In genomic region chr5:154786414-154786813, GRCh38 we compare ENCODE assay signal across 19 cellular contexts. TPM values are rescaled to one million over a fixed set of nuclear protein-coding genes. Genes with fewer than 3 reads are reported as not detected.
DNase-seq lines count a peak whose midpoint lies in the region; ATAC-seq, FAIRE-seq and TF ChIP-seq lines count a peak whose summit lies in the region.
"Had no signal": no experiment of that assay in that cellular context is flagged by ENCODE, and none has a peak within 500 bp of the region (broad histone marks: within the 10 kb centered on the region; RNA-seq: fewer than 3 reads in every experiment).

No MANE protein-coding gene starts in this region.

- peaks cover 20% of the 10 kb centered on the region for H3K36me3 Mint-ChIP-seq in activated CD4-positive, alpha-beta T cell treated with anti-CD3 and anti-CD28 coated beads for 36 hours (ENCODE audit: low read depth)
- H3K36me3 Mint-ChIP-seq in activated CD4-positive, alpha-beta T cell treated with anti-CD3 and anti-CD28 coated beads, Interleukin-2, amount 10 ng/mL, durations not matched to agents 24 days and 14 days (ENCODE audit: low read depth): peaks cover 18% of the 10 kb centered on the region

- peaks cover 13% of the 10 kb centered on the region for H3K36me3 ChIP-seq in osteoblast (ENCODE audit: insufficient read depth, low read length)
- H3K36me3 ChIP-seq in testis (ENCODE audit: low read depth, missing control alignments): no peaks in the 10 kb centered on the region

- H4K20me1 ChIP-seq in osteoblast (ENCODE audit: insufficient read depth, low read length): peaks cover 82% of the 10 kb centered on the region

- no peaks in the 10 kb centered on the region for H3K27me3 Mint-ChIP-seq in activated CD4-positive, alpha-beta T cell treated with anti-CD3 and anti-CD28 coated beads for 36 hours
- no peaks in the 10 kb centered on the region for H3K27me3 Mint-ChIP-seq in activated CD4-positive, alpha-beta T cell treated with anti-CD3 and anti-CD28 coated beads, Interleukin-2, amount 10 ng/mL, durations not matched to agents 24 days and 14 days

- no peak overlapping the region for H3K4me2 ChIP-seq in osteoblast (ENCODE audit: insufficient read depth, low read length)

- H3K4me1 ChIP-seq in osteoblast (ENCODE audit: insufficient read depth, low read length) (peaks cover 25% of the 10 kb centered on the region), testis (peaks cover 41% of the 10 kb centered on the region)

- H3K4me3 Mint-ChIP-seq in activated CD4-positive, alpha-beta T cell treated with anti-CD3 and anti-CD28 coated beads for 36 hours: no peak overlapping the region
- no peak overlapping the region for H3K4me3 Mint-ChIP-seq in activated CD4-positive, alpha-beta T cell treated with anti-CD3 and anti-CD28 coated beads, Interleukin-2, amount 10 ng/mL, durations not matched to agents 24 days and 14 days

- H3K9me3 ChIP-seq in osteoblast (ENCODE audit: low read depth, low read length) (no peaks in the 10 kb centered on the region), testis (no peaks in the 10 kb centered on the region)
- H3K9me3 ChIP-seq: neutrophil had no signal

- DNase-seq in activated CD4-positive, alpha-beta T cell treated with anti-CD3 and anti-CD28 coated beads for 36 hours: no peak
- DNase-seq in activated CD4-positive, alpha-beta T cell treated with anti-CD3 and anti-CD28 coated beads, Interleukin-2, amount 10 ng/mL, durations not matched to agents 24 days and 14 days: no peak
- peak; percentile 48 for DNase-seq in OCI-M1 (lab: John Stamatoyannopoulos, UW)
- DNase-seq in fibroblast of gingiva (ENCODE audit: low read depth): peak; percentile 29
- DNase-seq in osteoblast (ENCODE audit: insufficient read length, low spot score, missing footprints): no peak
- DNase-seq in D721Med (ENCODE audit: insufficient read length, low spot score): no peak
- DNase-seq in testis: no peak
- DNase-seq in NCI-H774 (lab: John Stamatoyannopoulos, UW): no peak
- DNase-seq: MV-4-11; NCI-H2029 treated with DMSO at 0.1 percent for 48 hours; NCI-H524; stimulated activated CD4-positive, alpha-beta T cell treated with anti-CD3 and anti-CD28 coated beads, Interleukin-1b, Interleukin-23, amount 100 ng/mL, for 48 hours had no signal

- no peak for TF ChIP-seq CTCF in osteoblast (IDR thresholded peaks at IDR 0.05; ENCODE audit: extremely low read depth, low read depth, low read length)
- no peak for TF ChIP-seq CTCF in D721Med (IDR thresholded peaks at IDR 0.05; ENCODE audit: insufficient read depth, missing control alignments)
- TF ChIP-seq CTCF in testis (IDR thresholded peaks at IDR 0.05): no peak

- peaks cover 69% of the 10 kb centered on the region for H3K4me1 Mint-ChIP-seq in activated CD4-positive, alpha-beta T cell treated with anti-CD3 and anti-CD28 coated beads for 36 hours
- peaks cover 37% of the 10 kb centered on the region for H3K4me1 Mint-ChIP-seq in activated CD4-positive, alpha-beta T cell treated with anti-CD3 and anti-CD28 coated beads, Interleukin-2, amount 10 ng/mL, durations not matched to agents 24 days and 14 days

- peak overlapping the region; percentile 25 for H3K27ac Mint-ChIP-seq in activated CD4-positive, alpha-beta T cell treated with anti-CD3 and anti-CD28 coated beads for 36 hours
- no peak overlapping the region for H3K27ac Mint-ChIP-seq in activated CD4-positive, alpha-beta T cell treated with anti-CD3 and anti-CD28 coated beads, Interleukin-2, amount 10 ng/mL, durations not matched to agents 24 days and 14 days

- intact Hi-C loops in activated CD4-positive, alpha-beta T cell treated with anti-CD3 and anti-CD28 coated beads for 36 hours (cut with DNase I, micrococcal nuclease): no loop called here
- intact Hi-C loops in activated CD4-positive, alpha-beta T cell treated with anti-CD3 and anti-CD28 coated beads, Interleukin-2, amount 10 ng/mL, durations not matched to agents 24 days and 14 days (cut with micrococcal nuclease): no loop called here
- intact Hi-C loops in testis (cut with DNase I; ENCODE audit: low total_unique reads): no loop called here

- no peak for ATAC-seq in activated CD4-positive, alpha-beta T cell treated with anti-CD3 and anti-CD28 coated beads for 36 hours
- ATAC-seq: sciatic nerve had no signal

- POLR2A ChIA-PET in activated CD4-positive, alpha-beta T cell treated with anti-CD3 and anti-CD28 coated beads for 36 hours (lab: Charles Lee): interaction anchor here (0.7 kb wide), 1 partner anchor 14 kb away, joined by 3 read pairs; no protein-coding TSS in a partner anchor

- no peak overlapping the region for H3K4me3 ChIP-seq in osteoblast (ENCODE audit: insufficient read depth, low read length)
- no peak overlapping the region for H3K4me3 ChIP-seq in testis
- H3K4me3 ChIP-seq: coronary artery had no signal

- FAIRE-seq in D721Med (lab: Jason Lieb, UNC): no peak
- FAIRE-seq: islet of Langerhans had no signal

- CTCF ChIA-PET in activated CD4-positive, alpha-beta T cell treated with anti-CD3 and anti-CD28 coated beads for 36 hours (lab: Charles Lee): interaction anchor here (0.6 kb wide), 1 partner anchor 15 kb away, joined by 4 read pairs; no protein-coding TSS in a partner anchor

- no peaks in the 10 kb centered on the region for H3K9me3 Mint-ChIP-seq in activated CD4-positive, alpha-beta T cell treated with anti-CD3 and anti-CD28 coated beads for 36 hours (ENCODE audit: low read depth)
- no peaks in the 10 kb centered on the region for H3K9me3 Mint-ChIP-seq in activated CD4-positive, alpha-beta T cell treated with anti-CD3 and anti-CD28 coated beads, Interleukin-2, amount 10 ng/mL, durations not matched to agents 24 days and 14 days

- no peak for TF ChIP-seq POLR2A in testis (IDR thresholded peaks at IDR 0.05)

- H3K27me3 ChIP-seq in osteoblast (ENCODE audit: insufficient read depth, low read length): no peaks in the 10 kb centered on the region
- no peaks in the 10 kb centered on the region for H3K27me3 ChIP-seq in testis
- H3K27me3 ChIP-seq: neutrophil had no signal

- H2AFZ ChIP-seq in osteoblast (ENCODE audit: low read length): no peak overlapping the region

- H3K27ac ChIP-seq in osteoblast (ENCODE audit: low read depth, low read length) (peak overlapping the region; percentile 46), testis (no peak overlapping the region)
- H3K27ac ChIP-seq: 22Rv1, C4-2B, coronary artery, epithelial cell of prostate, neutrophil had no signal

- 52 to 77% methylated on average over 2 of the region's 2 CpGs for WGBS in testis, 2 donors

- peaks cover 97% of the 10 kb centered on the region for H3K79me2 ChIP-seq in osteoblast (ENCODE audit: insufficient read depth, low read length)

RNA-seq across cellular contexts. Expression of gene LARP1, which starts 31.2 kb away (rescaled TPM):
- total RNA-seq in activated CD4-positive, alpha-beta T cell treated with anti-CD3 and anti-CD28 coated beads for 36 hours: 100 to 1,000 TPM; 225 to 339 TPM
- 331 and 348 TPM in 2 replicates for total RNA-seq in activated CD4-positive, alpha-beta T cell treated with anti-CD3 and anti-CD28 coated beads, Interleukin-2, amount 10 ng/mL, durations not matched to agents 24 days and 14 days
- 115 and 124 TPM in 2 replicates for total RNA-seq in osteoblast
- 100 to 1,000 TPM; 169 to 174 TPM for total RNA-seq in testis
- 118 TPM for polyA plus RNA-seq in testis (ENCODE audit: insufficient read depth, low read depth, low replicate concordance)

Comparison
In these comparisons a context has a peak if more than half of its experiments do, and no peak if none do; other contexts are left out.
1. DNase-seq: peak in OCI-M1 (single experiment) and fibroblast of gingiva (single experiment); none in activated CD4-positive, alpha-beta T cell treated with anti-CD3 and anti-CD28 coated beads for 36 hours (single experiment), activated CD4-positive, alpha-beta T cell treated with anti-CD3 and anti-CD28 coated beads, Interleukin-2, amount 10 ng/mL, durations not matched to agents 24 days and 14 days (single experiment), osteoblast (single experiment), D721Med (single experiment), testis (single experiment) and NCI-H774 (single experiment).